8 cellular contexts compared by ENCODE assay signal in the genomic region with DNA sequence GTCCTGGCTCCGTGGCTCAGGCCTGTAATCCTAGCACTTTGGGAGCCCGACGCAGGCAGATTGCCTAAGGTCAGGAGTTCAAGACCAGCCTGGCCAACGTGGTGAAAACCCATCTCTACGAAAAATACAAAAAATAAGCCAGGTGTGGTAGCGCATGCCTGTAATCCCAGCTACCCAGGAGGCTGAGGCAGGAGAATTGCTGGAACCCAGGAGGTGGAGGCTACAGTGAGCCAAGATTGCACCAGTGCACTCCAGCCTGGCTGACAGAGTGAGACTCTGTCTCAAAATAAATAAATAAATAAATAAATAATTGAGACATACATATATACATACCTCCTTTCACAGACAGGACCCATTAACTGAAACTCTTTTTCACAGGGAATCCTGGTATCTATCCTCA. TPM values are rescaled to one million over a fixed set of nuclear protein-coding genes. Genes with fewer than 3 reads are reported as not detected.
DNase-seq lines count a peak whose midpoint lies in the region; ATAC-seq and TF ChIP-seq lines count a peak whose summit lies in the region.
"Not testable (repeated sequence)": the region's sequence is repeated elsewhere in the genome, so short reads cannot be mapped to it uniquely, and the experiment has no call there.

No MANE protein-coding gene starts in this region.

- not testable (repeated sequence) for H4K91ac ChIP-seq in IMR-90 (ENCODE audit: insufficient read depth, low read depth, low read length)

- not testable (repeated sequence) for H3K27me3 Mint-ChIP-seq in activated B cell treated with CpG ODN at 0.5 μM for 24 hours

- H3K4ac ChIP-seq in IMR-90 (ENCODE audit: low read depth, low read length) = not testable (repeated sequence)

- H3K14ac ChIP-seq in IMR-90 (replicated peaks; ENCODE audit: low read depth, low read length) = not testable (repeated sequence)

- H3K4me3 ChIP-seq in BLaER1 treated with 17β-estradiol and CSF1 and Interleukin-3, amounts not matched to agents 10 nM and 100 nM = peak overlapping the region; percentile 77 to 99 (median 95)
- not testable (repeated sequence) for H3K4me3 ChIP-seq in IMR-90 (ENCODE audit: insufficient read depth, low read depth, low read length)
- H3K4me3 ChIP-seq in astrocyte of the cerebellum (ENCODE audit: low read depth, low read length) (peak overlapping the region; percentile 74), epithelial cell of proximal tubule (ENCODE audit: low read depth, low read length) (peak overlapping the region; percentile 95), liver (ENCODE audit: low read depth in 1 of 3, low read length in 3 of 3) (peak overlapping the region in 2 of 3 donors; percentile 88 to 99), osteoblast (ENCODE audit: insufficient read depth, low read length) (peak overlapping the region; percentile 100), thoracic aorta (peak overlapping the region; percentile 90)

- not testable (repeated sequence) for TF ChIP-seq POLR2A in IMR-90 (IDR thresholded peaks at IDR 0.05; ENCODE audit: low read depth, low read length)

- not testable (repeated sequence) for H2BK15ac ChIP-seq in IMR-90 (ENCODE audit: low read depth, low read length)

- dilution Hi-C loops in IMR-90 (cut with HindIII; ENCODE audit: low sequenced_read_pairs, unreplicated experiment) = not testable (repeated sequence)

- H2AFZ ChIP-seq in IMR-90 (replicated peaks; ENCODE audit: low read length, poor library complexity); osteoblast (ENCODE audit: low read length): not testable (repeated sequence)

- TF ChIP-seq CTCF in IMR-90 (conservative IDR thresholded peaks at IDR 0.05; ENCODE audit: low read depth, low read length); activated B cell treated with CpG ODN at 0.5 μM for 24 hours (IDR thresholded peaks at IDR 0.05); astrocyte of the cerebellum (IDR thresholded peaks at IDR 0.05; ENCODE audit: low read depth, low read length, missing control alignments); epithelial cell of proximal tubule (conservative IDR thresholded peaks at IDR 0.05; ENCODE audit: low read depth, low read length); liver (IDR thresholded peaks at IDR 0.05; ENCODE audit: low read depth, low read length, missing input control); osteoblast (IDR thresholded peaks at IDR 0.05; ENCODE audit: extremely low read depth, low read depth, low read length); thoracic aorta (IDR thresholded peaks at IDR 0.05): not testable (repeated sequence)

- H3K23ac ChIP-seq in IMR-90 (ENCODE audit: low read depth, low read length) = not testable (repeated sequence)

- H3K9ac ChIP-seq in BLaER1 treated with 17β-estradiol and CSF1 and Interleukin-3, amounts not matched to agents 10 nM and 100 nM = peak overlapping the region; percentile 86 to 99 (median 96)
- H3K9ac ChIP-seq in IMR-90 (ENCODE audit: low read depth, low read length) = not testable (repeated sequence)
- H3K9ac ChIP-seq in liver (ENCODE audit: low read depth in 1 of 2, low read length in 2 of 2) = peak overlapping the region; percentile 98 to 100

- intact Hi-C loops in IMR-90 (cut with micrococcal nuclease) (loop anchor here (5.0 kb wide), 3 partner anchors 41 to 171 kb away; a partner anchor contains a TSS), activated B cell treated with CpG ODN at 0.5 μM for 24 hours (cut with micrococcal nuclease) (loop anchor here (5.0 to 10.0 kb wide), 9 partner anchors 76 to 1777 kb away; a partner anchor contains a TSS)

- not testable (repeated sequence) for H3K9me3 Mint-ChIP-seq in activated B cell treated with CpG ODN at 0.5 μM for 24 hours

- CTCF ChIA-PET in IMR-90 (lab: Yijun Ruan, JAX) = interaction anchor here (0.6 kb wide), 1 partner anchor 41 kb away, joined by 3 read pairs; no protein-coding TSS in a partner anchor
- CTCF ChIA-PET in activated B cell treated with CpG ODN at 0.5 μM for 24 hours (lab: Charles Lee) = not testable (repeated sequence)

- not testable (repeated sequence) for H4K5ac ChIP-seq in IMR-90 (ENCODE audit: low read depth, low read length)

- peaks cover 30% of the 10 kb centered on the region for H3K36me3 Mint-ChIP-seq in activated B cell treated with CpG ODN at 0.5 μM for 24 hours (ENCODE audit: low read depth)

- not testable (repeated sequence) for H3K27ac Mint-ChIP-seq in activated B cell treated with CpG ODN at 0.5 μM for 24 hours

- POLR2A ChIA-PET in IMR-90 (lab: Charles Lee; ENCODE audit: unreplicated experiment) = interaction anchor here (0.6 kb wide), 1 partner anchor 552 kb away, joined by 5 read pairs; no protein-coding TSS in a partner anchor
- POLR2A ChIA-PET in activated B cell treated with CpG ODN at 0.5 μM for 24 hours (lab: Charles Lee) = not testable (repeated sequence)

- peak overlapping the region; percentile 72 to 99 (median 86) for H3K4me2 ChIP-seq in BLaER1 treated with 17β-estradiol and CSF1 and Interleukin-3, amounts not matched to agents 10 nM and 100 nM
- H3K4me2 ChIP-seq in IMR-90 (ENCODE audit: low read depth, low read length) (peak overlapping the region; percentile 77), osteoblast (ENCODE audit: insufficient read depth, low read length) (peak overlapping the region; percentile 97)

- H3K56ac ChIP-seq in IMR-90 (ENCODE audit: extremely low read depth, insufficient read depth, low read length) = not testable (repeated sequence)

- H3K27me3 ChIP-seq in BLaER1 treated with 17β-estradiol and CSF1 and Interleukin-3, amounts not matched to agents 10 nM and 100 nM; IMR-90 (ENCODE audit: control insufficient read depth, insufficient read depth, low read length); liver (ENCODE audit: control insufficient read depth in 4 of 4, insufficient read depth in 4 of 4, low read length in 3 of 4); osteoblast (ENCODE audit: insufficient read depth, low read length); thoracic aorta (replicated peaks; ENCODE audit: insufficient read depth): not testable (repeated sequence)

- not testable (repeated sequence) for H2BK120ac ChIP-seq in IMR-90 (ENCODE audit: low read depth, low read length)

- peaks cover 13 to 29% of the 10 kb centered on the region in 2 experiments for H3K79me1 ChIP-seq in IMR-90 (ENCODE audit: low read depth in 1 of 2, low read length in 2 of 2)

- not testable (repeated sequence) for TF ChIP-seq RAD21 in IMR-90 (IDR thresholded peaks at IDR 0.05; ENCODE audit: low read length); liver (IDR thresholded peaks at IDR 0.05)

- 52% methylated on average over 2 of the region's 6 CpGs; no CpG with 5 or more reads in 1 of the 2 experiments for WGBS in IMR-90 (ENCODE audit: extremely low coverage in 2 of 2, insufficient read length in 1 of 2), 2 experiments
- WGBS in liver = 49% methylated on average over 6 of the region's 6 CpGs

- H4K8ac ChIP-seq in IMR-90 (ENCODE audit: low read depth in 2 of 2, low read length in 2 of 2) = not testable (repeated sequence)

- not testable (repeated sequence) for H3K9me3 ChIP-seq in BLaER1 treated with 17β-estradiol and CSF1 and Interleukin-3, amounts not matched to agents 10 nM and 100 nM (replicated peaks in 1 of 11); IMR-90 (ENCODE audit: control insufficient read depth, insufficient read depth, low read length); liver (ENCODE audit: control insufficient read depth in 4 of 4, low read length in 3 of 4); osteoblast (ENCODE audit: low read depth, low read length); thoracic aorta

- not testable (repeated sequence) for H2BK20ac ChIP-seq in IMR-90 (ENCODE audit: low read depth, low read length)

- not testable (repeated sequence) for ATAC-seq in IMR-90 (ENCODE audit: low read depth); activated B cell treated with CpG ODN at 0.5 μM for 24 hours (ENCODE audit: low read depth); thoracic aorta (ENCODE audit: insufficient number of reproducible peaks, low FRiP score, low read depth)

- not testable (repeated sequence) for DNase-seq in IMR-90; activated B cell treated with CpG ODN at 0.5 μM for 24 hours; astrocyte of the cerebellum (ENCODE audit: low read depth); epithelial cell of proximal tubule (ENCODE audit: low read depth); osteoblast (ENCODE audit: insufficient read length, low spot score, missing footprints); thoracic aorta (ENCODE audit: low spot score)

- peaks cover 29% of the 10 kb centered on the region for H3K79me2 ChIP-seq in osteoblast (ENCODE audit: insufficient read depth, low read length)

- peaks cover 11 to 24% (median 20%) of the 10 kb centered on the region in 10 experiments for H3K4me1 ChIP-seq in BLaER1 treated with 17β-estradiol and CSF1 and Interleukin-3, amounts not matched to agents 10 nM and 100 nM
- not testable (repeated sequence) for H3K4me1 ChIP-seq in IMR-90 (ENCODE audit: control insufficient read depth, insufficient read depth, low read length)
- peaks cover 4 to 18% (median 12%) of the 10 kb centered on the region in 4 donors for H3K4me1 ChIP-seq in liver (ENCODE audit: control insufficient read depth in 4 of 4, insufficient read depth in 4 of 4, low read length in 3 of 4)
- H3K4me1 ChIP-seq in osteoblast (ENCODE audit: insufficient read depth, low read length) = peaks cover 24% of the 10 kb centered on the region
- H3K4me1 ChIP-seq in thoracic aorta (ENCODE audit: control insufficient read depth in 1 of 2, low read depth in 2 of 2) = peaks cover 17 to 22% of the 10 kb centered on the region in 2 donors

- in situ Hi-C loops in IMR-90 (cut with MboI; ENCODE audit: low sequenced_read_pairs) = loop anchor here (10.0 kb wide), 1 partner anchor 83 kb away; no protein-coding TSS in a partner anchor
- in situ Hi-C loops in astrocyte of the cerebellum (cut with HindIII; ENCODE audit: low sequenced_read_pairs) = loop anchor here (5.0 kb wide), 1 partner anchor 86 kb away; no protein-coding TSS in a partner anchor

- H2AK9ac ChIP-seq in IMR-90 (replicated peaks; ENCODE audit: low read depth, low read length, poor library complexity) = not testable (repeated sequence)

- not testable (repeated sequence) for H3K9me1 ChIP-seq in IMR-90 (ENCODE audit: insufficient read depth, low read length)

- not testable (repeated sequence) for H2BK5ac ChIP-seq in IMR-90 (ENCODE audit: low read depth, low read length, poor library complexity, severe bottlenecking)

- peaks cover 21 to 49% (median 43%) of the 10 kb centered on the region in 11 experiments for H3K36me3 ChIP-seq in BLaER1 treated with 17β-estradiol and CSF1 and Interleukin-3, amounts not matched to agents 10 nM and 100 nM
- H3K36me3 ChIP-seq in IMR-90 (ENCODE audit: control insufficient read depth, insufficient read depth, low read length); osteoblast (ENCODE audit: insufficient read depth, low read length): not testable (repeated sequence)
- H3K36me3 ChIP-seq in liver (ENCODE audit: control insufficient read depth in 4 of 4, insufficient read depth in 3 of 4, low read depth in 1 of 4, low read length in 3 of 4) (peaks cover 2 to 17% (median 9%) of the 10 kb centered on the region in 4 donors), thoracic aorta (peaks cover 17% of the 10 kb centered on the region)

- peak overlapping the region; percentile 19 for H3K4me3 Mint-ChIP-seq in activated B cell treated with CpG ODN at 0.5 μM for 24 hours

- peaks cover 0 to 16% (median 0%) of the 10 kb centered on the region in 11 experiments; a peak in 6 of 22 replicates for H4K20me1 ChIP-seq in BLaER1 treated with 17β-estradiol and CSF1 and Interleukin-3, amounts not matched to agents 10 nM and 100 nM
- not testable (repeated sequence) for H4K20me1 ChIP-seq in IMR-90 (ENCODE audit: insufficient read depth, low read length); osteoblast (ENCODE audit: insufficient read depth, low read length)

- peak overlapping the region in 3 of 11 experiments; percentile 94 to 98 (median 98); a peak in 4 of 22 replicates for H3K27ac ChIP-seq in BLaER1 treated with 17β-estradiol and CSF1 and Interleukin-3, amounts not matched to agents 10 nM and 100 nM
- H3K27ac ChIP-seq in IMR-90 (ENCODE audit: insufficient read depth, low read length); liver (ENCODE audit: low read depth in 1 of 2, low read length in 2 of 2): not testable (repeated sequence)
- peak overlapping the region; percentile 94 for H3K27ac ChIP-seq in osteoblast (ENCODE audit: low read depth, low read length)
- H3K27ac ChIP-seq in thoracic aorta = peak overlapping the region; percentile 94 to 98

- H2AK5ac ChIP-seq in IMR-90 (ENCODE audit: low read depth, low read length) = not testable (repeated sequence)

- H3K18ac ChIP-seq in IMR-90 (ENCODE audit: low read depth, low read length) = not testable (repeated sequence)

- BruUV-seq in IMR-90 (replicated peaks; lab: Mats Ljungman, UMichigan) = not testable (repeated sequence)

- H3K4me1 Mint-ChIP-seq in activated B cell treated with CpG ODN at 0.5 μM for 24 hours = peaks cover 34% of the 10 kb centered on the region

RNA-seq across cellular contexts. Expression of a gene that starts 1.4 kb away (rescaled TPM):
- total RNA-seq in IMR-90 (2012; rRNA removed) (32.3 and 53.6 TPM in 2 replicates), activated B cell treated with CpG ODN at 0.5 μM for 24 hours (40.7 and 43.2 TPM in 2 replicates), epithelial cell of proximal tubule (26.2 and 29.4 TPM in 2 replicates), liver (10 to 100 TPM; 22.3 to 29.0 TPM), osteoblast (51.9 and 53.6 TPM in 2 replicates), thoracic aorta (10 to 100 TPM; 24.9 to 32.8 TPM)
- polyA plus RNA-seq in IMR-90 (2012; rRNA removed) (23.6 and 29.9 TPM in 2 replicates), liver (10 to 100 TPM; 18.5 to 33.4 TPM)
- polyA plus RNA-seq in IMR-90 (2012; cell fraction: cytosol; rRNA removed) = 4.7 and 5.3 TPM in 2 replicates
- polyA plus RNA-seq in IMR-90 (2012; cell fraction: nucleus; rRNA removed; ENCODE audit: low replicate concordance) = 2.0 and 11.7 TPM in 2 replicates
